12 cellular contexts compared by ENCODE assay signal in the genomic region with DNA sequence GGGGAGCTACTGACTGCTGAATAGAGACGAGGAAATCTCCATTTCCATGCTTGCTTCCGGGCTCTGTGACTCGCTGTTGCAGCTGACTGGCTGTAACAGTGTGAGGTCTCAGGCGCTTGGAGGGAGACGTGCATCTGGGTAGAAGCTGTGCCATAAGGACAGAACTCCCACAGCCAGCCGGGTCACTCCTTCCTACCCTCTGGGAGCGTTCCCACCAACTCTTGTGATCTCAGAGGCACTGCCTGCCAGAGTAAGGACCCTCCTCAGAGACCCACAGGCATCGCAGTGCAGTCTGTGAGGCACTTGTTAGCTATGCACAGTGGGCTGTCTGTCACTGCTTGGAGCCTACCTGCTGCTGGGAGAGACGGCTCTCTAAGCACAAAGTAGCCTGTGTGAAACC.
DNase-seq lines count a peak whose midpoint lies in the region; ATAC-seq and TF ChIP-seq lines count a peak whose summit lies in the region.
"Had no signal": no experiment of that assay in that cellular context is flagged by ENCODE, and none has a peak within 500 bp of the region (broad histone marks: within the 10 kb centered on the region; RNA-seq: fewer than 3 reads in every experiment).

No MANE protein-coding gene starts in this region.

- intact Hi-C loops in head of caudate nucleus (cut with DNase I) (no loop called here), Caco-2 (cut with micrococcal nuclease; ENCODE audit: unreplicated experiment) (loop anchor here (10.0 kb wide), 1 partner anchor 167 kb away; no protein-coding TSS in a partner anchor)
- intact Hi-C loops in activated T-helper 1 cell treated with anti-CD3 and anti-CD28 coated beads, Interleukin-12 subunit alpha, Interleukin-12 subunit beta, Interleukin-2, Interleukin-4 antibody, amounts not matched to agents 30 ng/mL and 10 ng/mL and 1 ng/mL, durations not matched to agents 14 hours and 24 hours and 36 hours (cut with micrococcal nuclease) = no loop called here

- TF ChIP-seq CTCF in Caco-2 (IDR thresholded peaks at IDR 0.05; ENCODE audit: insufficient read depth in 1 of 2, low read depth in 1 of 2, low read length in 1 of 2, severe bottlenecking in 1 of 2, unreplicated experiment in 1 of 2) = no peak

- no peaks in the 10 kb centered on the region for H3K27me3 Mint-ChIP-seq in activated T-helper 1 cell treated with anti-CD3 and anti-CD28 coated beads, Interleukin-12 subunit alpha, Interleukin-12 subunit beta, Interleukin-2, Interleukin-4 antibody, amounts not matched to agents 30 ng/mL and 10 ng/mL and 1 ng/mL, durations not matched to agents 14 hours and 24 hours and 36 hours (ENCODE audit: insufficient read depth)
- no peaks in the 10 kb centered on the region for H3K27me3 Mint-ChIP-seq in Caco-2 (ENCODE audit: insufficient read depth, unreplicated experiment)
- H3K27me3 Mint-ChIP-seq: activated naive CD4-positive, alpha-beta T cell treated with anti-CD3 and anti-CD28 coated beads, Interleukin-2, amount 50 U/mL, for 24 hours had no signal

- peak overlapping the region; percentile 91 for H3K27ac ChIP-seq in HUES48 (ENCODE audit: low read depth, low read length)
- H3K27ac ChIP-seq: VCaP had no signal

- H3K27me3 ChIP-seq in HUES48 (ENCODE audit: control insufficient read depth, insufficient read depth, low read length) (no peaks in the 10 kb centered on the region), Caco-2 (replicated peaks; ENCODE audit: control insufficient read depth, insufficient read depth, low read length) (no peaks in the 10 kb centered on the region)

- H3K4me3 ChIP-seq in HUES48 (ENCODE audit: low read depth, low read length) = peak overlapping the region; percentile 20; the same call in 1 of the 2 replicates
- no peak overlapping the region for H3K4me3 ChIP-seq in Caco-2 (ENCODE audit: low read depth, low read length)

- no peak overlapping the region for H3K27ac Mint-ChIP-seq in activated T-helper 1 cell treated with anti-CD3 and anti-CD28 coated beads, Interleukin-12 subunit alpha, Interleukin-12 subunit beta, Interleukin-2, Interleukin-4 antibody, amounts not matched to agents 30 ng/mL and 10 ng/mL and 1 ng/mL, durations not matched to agents 14 hours and 24 hours and 36 hours
- no peak overlapping the region for H3K27ac Mint-ChIP-seq in Caco-2 (ENCODE audit: unreplicated experiment)
- H3K27ac Mint-ChIP-seq: activated naive CD4-positive, alpha-beta T cell treated with anti-CD3 and anti-CD28 coated beads, Interleukin-2, amount 50 U/mL, for 24 hours had no signal

- H3K36me3 ChIP-seq in HUES48 (ENCODE audit: control insufficient read depth, insufficient read depth, low read length) = no peaks in the 10 kb centered on the region
- no peaks in the 10 kb centered on the region for H3K36me3 ChIP-seq in Caco-2 (ENCODE audit: control insufficient read depth, insufficient read depth, low read length)

- H3K4me1 ChIP-seq in HUES48 (ENCODE audit: control insufficient read depth, insufficient read depth, low read length) (peaks cover 62% of the 10 kb centered on the region), Caco-2 (no peaks in the 10 kb centered on the region)

- H3K9me3 ChIP-seq in HUES48 (ENCODE audit: control insufficient read depth, insufficient read depth, low read length) (no peaks in the 10 kb centered on the region), Caco-2 (no peaks in the 10 kb centered on the region; the same call in 1 of the 2 replicates)

- peak in 39 of 42 donors; percentile 7 to 73 (median 32) for DNase-seq in head of caudate nucleus
- DNase-seq in retina = peak; percentile 76
- DNase-seq in activated T-helper 1 cell treated with anti-CD3 and anti-CD28 coated beads, Interleukin-12 subunit alpha, Interleukin-12 subunit beta, Interleukin-2, Interleukin-4 antibody, amounts not matched to agents 30 ng/mL and 10 ng/mL and 1 ng/mL, durations not matched to agents 14 hours and 24 hours and 36 hours (ENCODE audit: low spot score) = no peak
- DNase-seq in Caco-2 = no peak
- DNase-seq: left ventricle myocardium superior, MM.1S had no signal

- POLR2A ChIA-PET in Caco-2 (lab: Charles Lee) = no interaction called here

- ATAC-seq in GM19455 (IDR thresholded peaks at IDR 0.05; ENCODE audit: unreplicated experiment) (peak; percentile 65), HG03097 (IDR thresholded peaks at IDR 0.05; ENCODE audit: low FRiP score, unreplicated experiment) (no peak), HG02610 (IDR thresholded peaks at IDR 0.05; ENCODE audit: unreplicated experiment) (no peak)
- ATAC-seq: left ventricle myocardium superior had no signal

- CTCF ChIA-PET in Caco-2 (lab: Charles Lee) = no interaction called here

- H3K9me3 Mint-ChIP-seq in activated T-helper 1 cell treated with anti-CD3 and anti-CD28 coated beads, Interleukin-12 subunit alpha, Interleukin-12 subunit beta, Interleukin-2, Interleukin-4 antibody, amounts not matched to agents 30 ng/mL and 10 ng/mL and 1 ng/mL, durations not matched to agents 14 hours and 24 hours and 36 hours = no peaks in the 10 kb centered on the region
- H3K9me3 Mint-ChIP-seq in Caco-2 (ENCODE audit: unreplicated experiment) = no peaks in the 10 kb centered on the region
- H3K9me3 Mint-ChIP-seq: activated naive CD4-positive, alpha-beta T cell treated with anti-CD3 and anti-CD28 coated beads, Interleukin-2, amount 50 U/mL, for 24 hours had no signal

- no peaks in the 10 kb centered on the region for H3K4me1 Mint-ChIP-seq in activated T-helper 1 cell treated with anti-CD3 and anti-CD28 coated beads, Interleukin-12 subunit alpha, Interleukin-12 subunit beta, Interleukin-2, Interleukin-4 antibody, amounts not matched to agents 30 ng/mL and 10 ng/mL and 1 ng/mL, durations not matched to agents 14 hours and 24 hours and 36 hours (ENCODE audit: low read depth)
- peaks cover 7% of the 10 kb centered on the region for H3K4me1 Mint-ChIP-seq in Caco-2 (ENCODE audit: low read depth, unreplicated experiment)
- H3K4me1 Mint-ChIP-seq: activated naive CD4-positive, alpha-beta T cell treated with anti-CD3 and anti-CD28 coated beads, Interleukin-2, amount 50 U/mL, for 24 hours had no signal

- H3K9ac ChIP-seq in HUES48 (ENCODE audit: low read depth, low read length) = no peak overlapping the region

- no TSS peak for BruUV-seq in Caco-2 (replicated peaks; lab: Mats Ljungman, UMichigan)

- no peak overlapping the region for H3K4me3 Mint-ChIP-seq in activated T-helper 1 cell treated with anti-CD3 and anti-CD28 coated beads, Interleukin-12 subunit alpha, Interleukin-12 subunit beta, Interleukin-2, Interleukin-4 antibody, amounts not matched to agents 30 ng/mL and 10 ng/mL and 1 ng/mL, durations not matched to agents 14 hours and 24 hours and 36 hours
- H3K4me3 Mint-ChIP-seq in Caco-2 (ENCODE audit: unreplicated experiment) = no peak overlapping the region
- H3K4me3 Mint-ChIP-seq: activated naive CD4-positive, alpha-beta T cell treated with anti-CD3 and anti-CD28 coated beads, Interleukin-2, amount 50 U/mL, for 24 hours had no signal

- no peaks in the 10 kb centered on the region for H3K36me3 Mint-ChIP-seq in activated T-helper 1 cell treated with anti-CD3 and anti-CD28 coated beads, Interleukin-12 subunit alpha, Interleukin-12 subunit beta, Interleukin-2, Interleukin-4 antibody, amounts not matched to agents 30 ng/mL and 10 ng/mL and 1 ng/mL, durations not matched to agents 14 hours and 24 hours and 36 hours (ENCODE audit: low read depth)
- H3K36me3 Mint-ChIP-seq in Caco-2 (ENCODE audit: insufficient read depth, unreplicated experiment) = no peaks in the 10 kb centered on the region
- H3K36me3 Mint-ChIP-seq: activated naive CD4-positive, alpha-beta T cell treated with anti-CD3 and anti-CD28 coated beads, Interleukin-2, amount 50 U/mL, for 24 hours had no signal

Comparison
In these comparisons a context has a peak if more than half of its experiments do, and no peak if none do; other contexts are left out.
1. DNase-seq: peak in head of caudate nucleus (39 of 42) and retina (single experiment); none in activated T-helper 1 cell treated with anti-CD3 and anti-CD28 coated beads, Interleukin-12 subunit alpha, Interleukin-12 subunit beta, Interleukin-2, Interleukin-4 antibody, amounts not matched to agents 30 ng/mL and 10 ng/mL and 1 ng/mL, durations not matched to agents 14 hours and 24 hours and 36 hours (single experiment) and Caco-2 (0 of 2).